ENCODE assay signal across 10 cellular contexts in the genomic region with DNA sequence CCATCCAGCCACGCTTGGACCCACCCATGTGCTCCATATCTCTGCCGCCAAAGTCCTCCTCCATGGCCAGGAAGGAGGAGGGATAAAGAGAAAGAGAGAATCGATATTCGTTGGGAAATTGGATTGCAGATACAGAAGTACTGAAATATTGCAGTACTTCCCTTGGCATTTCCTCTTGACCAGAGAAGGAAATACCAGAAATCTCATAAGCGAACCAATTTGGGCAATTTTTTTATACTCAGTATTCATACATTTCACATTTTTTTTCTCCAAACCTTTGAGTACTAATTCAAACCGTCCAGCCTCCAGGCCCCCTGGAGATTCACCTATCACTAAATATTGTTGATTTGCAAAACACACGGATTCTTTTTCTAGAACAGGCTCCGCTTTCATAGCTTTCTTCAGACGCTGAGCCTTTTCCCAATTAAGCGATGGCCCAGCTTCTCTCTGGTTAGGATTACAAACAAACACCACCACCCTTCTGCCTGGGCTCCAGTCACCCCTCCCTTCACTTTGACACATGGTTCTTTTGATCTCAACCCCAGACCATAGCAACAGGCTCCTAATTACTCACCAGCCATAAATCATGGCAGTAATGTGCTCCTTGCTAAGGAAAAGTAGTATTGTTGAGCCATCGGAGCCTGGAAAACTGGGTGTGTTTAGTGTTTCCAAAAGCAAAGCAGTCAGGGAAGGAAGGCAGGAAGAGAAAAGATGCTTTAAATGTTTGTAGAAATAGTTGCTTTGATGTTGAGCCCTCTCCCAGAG.
DNase-seq lines count a peak whose midpoint lies in the region; ATAC-seq, FAIRE-seq and TF ChIP-seq lines count a peak whose summit lies in the region.
"Had no signal": no experiment of that assay in that cellular context is flagged by ENCODE, and none has a peak within 500 bp of the region (broad histone marks: within the 10 kb centered on the region; RNA-seq: fewer than 3 reads in every experiment).

No MANE protein-coding gene starts in this region.

- H3K4me3 ChIP-seq in A549 (no peak overlapping the region), SK-N-MC (peak overlapping the region; percentile 15; the same call in 1 of the 2 replicates), stomach (no peak overlapping the region)
- H3K4me3 ChIP-seq: sigmoid colon had no signal

- intact Hi-C loops in stomach (cut with DNase I; ENCODE audit: low total_unique reads): no loop called here

- TF ChIP-seq RAD21 in A549 (conservative IDR thresholded peaks at IDR 0.05 in 1 of 2, IDR thresholded peaks at IDR 0.05 in 1 of 2): no peak

- no peak for TF ChIP-seq CTCF in A549 (IDR thresholded peaks at IDR 0.05)
- no peak for TF ChIP-seq CTCF in stomach (IDR thresholded peaks at IDR 0.05)

- no peak for FAIRE-seq in A549 (lab: Jason Lieb, UNC)
- no peak for FAIRE-seq in HTR-8/SVneo (lab: Jason Lieb, UNC)

- TF ChIP-seq EP300 in A549 (IDR thresholded peaks at IDR 0.05) (no peak), stomach (IDR thresholded peaks at IDR 0.05) (no peak)

- peak overlapping the region in 1 of 2 experiments; percentile 22; a peak in 3 of 6 replicates for H3K27ac ChIP-seq in A549
- peak overlapping the region; percentile 53 for H3K27ac ChIP-seq in SK-N-MC
- H3K27ac ChIP-seq in stomach: no peak overlapping the region
- H3K27ac ChIP-seq: sigmoid colon had no signal

- no peaks in the 10 kb centered on the region for H3K27me3 ChIP-seq in stomach
- H3K27me3 ChIP-seq: sigmoid colon had no signal

- H3K4me1 ChIP-seq in A549: peaks cover 40% of the 10 kb centered on the region
- H3K4me1 ChIP-seq in stomach: peaks cover 0 to 17% (median 0%) of the 10 kb centered on the region in 4 donors

- CTCF ChIA-PET in A549 (lab: Yijun Ruan, JAX): interaction anchor here (0.6 to 2.2 kb wide), 2 partner anchors 137 to 149 kb away, joined by 3 to 4 read pairs; no protein-coding TSS in a partner anchor

- WGBS in A549 (ENCODE audit: missing lambda C conversion rate): 89% methylated on average over 11 of the region's 11 CpGs
- WGBS in stomach, 5 donors: 71 to 85% (median 80%) methylated on average over 11 of the region's 11 CpGs

- TF ChIP-seq POLR2A in A549 (IDR thresholded peaks at IDR 0.05; ENCODE audit: low read length) (no peak), stomach (IDR thresholded peaks at IDR 0.05) (no peak)

- H3K4me2 ChIP-seq in A549: 0 out of 3 replicates have a peak overlapping the region, but pooled peaks have one; percentile 17

- H3K9ac ChIP-seq in SK-N-MC (ENCODE audit: insufficient read length): no peak overlapping the region

- no peaks in the 10 kb centered on the region for H3K9me3 ChIP-seq in A549
- no peaks in the 10 kb centered on the region for H3K9me3 ChIP-seq in SK-N-MC (ENCODE audit: low read depth, low read length)
- no peaks in the 10 kb centered on the region for H3K9me3 ChIP-seq in stomach
- H3K9me3 ChIP-seq: sigmoid colon had no signal

- POLR2A ChIA-PET in A549 (lab: Yijun Ruan, JAX): no interaction called here

- no peaks in the 10 kb centered on the region for H3K36me3 ChIP-seq in SK-N-MC (ENCODE audit: insufficient read depth, low read length)
- no peaks in the 10 kb centered on the region for H3K36me3 ChIP-seq in stomach
- H3K36me3 ChIP-seq: sigmoid colon had no signal

- peak in 1 of 2 experiments; percentile 21 for DNase-seq in A549 (ENCODE audit: low read depth in 1 of 2, low spot score in 1 of 2)
- peak; percentile 11 for DNase-seq in HTR-8/SVneo (ENCODE audit: insufficient read length, low spot score)
- no peak for DNase-seq in SK-N-MC (ENCODE audit: low read depth, low spot score)
- peak; percentile 70 for DNase-seq in kidney tubule cell (ENCODE audit: low spot score)
- DNase-seq in amygdala (lab: John Stamatoyannopoulos, UW): no peak
- DNase-seq in stomach: no peak
- DNase-seq in activated gamma-delta T cell (lab: John Stamatoyannopoulos, UW): no peak
- DNase-seq: sigmoid colon had no signal

- ATAC-seq in A549 (no peak), GM21717 (IDR thresholded peaks at IDR 0.05; ENCODE audit: unreplicated experiment) (no peak)
- ATAC-seq: activated CD4-positive, CD25-positive, alpha-beta regulatory T cell treated with anti-CD3 and anti-CD28 coated beads, Interleukin-2, amount 50 U/mL, for 24 hours had no signal

TF ChIP-seq in A549, 52 proteins besides CTCF, POLR2A, EP300 and RAD21:
- no peak for TF ChIP-seq MAZ (IDR thresholded peaks at IDR 0.05; ENCODE audit: borderline replicate concordance, low read depth, low read length)
- TF ChIP-seq EHMT2 (IDR thresholded peaks at IDR 0.05; ENCODE audit: low read depth): no peak
- TF ChIP-seq HOXA7 (CRISPR knock-in tag; IDR thresholded peaks at IDR 0.05): no peak

Comparison
In these comparisons a context has a peak if more than half of its experiments do, and no peak if none do; other contexts are left out.
1. DNase-seq: peak in HTR-8/SVneo (single experiment) and kidney tubule cell (single experiment); none in SK-N-MC (single experiment), amygdala (0 of 56), stomach (single experiment) and activated gamma-delta T cell (single experiment).